In genomic region chr4:2135083-2135482, GRCh38 we compare ENCODE assay signal across 11 cellular contexts.
DNase-seq lines count a peak whose midpoint lies in the region; ATAC-seq, FAIRE-seq and TF ChIP-seq lines count a peak whose summit lies in the region.
"Had no signal": no experiment of that assay in that cellular context is flagged by ENCODE, and none has a peak within 500 bp of the region (broad histone marks: within the 10 kb centered on the region; RNA-seq: fewer than 3 reads in every experiment).

No MANE protein-coding gene starts in this region.

- CTCF ChIA-PET in T-cell (lab: Charles Lee), result no interaction called here
- CTCF ChIA-PET in OCI-LY7 (lab: Charles Lee; ENCODE audit: unreplicated experiment), result no interaction called here

- H3K79me2 ChIP-seq in OCI-LY7 (ENCODE audit: insufficient read depth, low read depth, low read length) (no peaks in the 10 kb centered on the region), MM.1S (ENCODE audit: low read length) (no peaks in the 10 kb centered on the region)

- peaks cover 5 to 17% (median 17%) of the 10 kb centered on the region in 3 donors for H3K9me3 Mint-ChIP-seq in T-cell

- peak overlapping the region in 1 of 3 donors; percentile 60 for H3K4me3 Mint-ChIP-seq in T-cell

- ATAC-seq in T-cell (replicated peaks in 1 of 4) (peak; percentile 58 to 89 (median 78)), GM18502 (IDR thresholded peaks at IDR 0.05; ENCODE audit: poor library complexity, unreplicated experiment) (no peak)

- intact Hi-C loops in OCI-LY7 (cut with micrococcal nuclease; ENCODE audit: unreplicated experiment), result no loop called here

- H3K27ac Mint-ChIP-seq in T-cell, result no peak overlapping the region

- H3F3A ChIP-seq in MM.1S (ENCODE audit: insufficient read depth, low read length), result no peaks in the 10 kb centered on the region

- POLR2A ChIA-PET in T-cell (lab: Charles Lee) (no interaction called here), OCI-LY7 (lab: Charles Lee) (no interaction called here)

- H3K9me2 ChIP-seq in OCI-LY7 (ENCODE audit: insufficient read depth, low read length) (no peaks in the 10 kb centered on the region), MM.1S (replicated peaks; ENCODE audit: insufficient read depth, low read length) (no peaks in the 10 kb centered on the region)

- H2AFZ ChIP-seq in OCI-LY7 (ENCODE audit: low read length) (no peak overlapping the region), MM.1S (ENCODE audit: low read length) (no peak overlapping the region)

- no peak overlapping the region for H3K27ac ChIP-seq in OCI-LY7 (ENCODE audit: low read depth, low read length, poor library complexity, severe bottlenecking)
- H3K27ac ChIP-seq in MM.1S (ENCODE audit: low read length), result no peak overlapping the region
- H3K27ac ChIP-seq: colonic mucosa, vagina had no signal

- DNase-seq in AG09319 (ENCODE audit: extremely low read depth, low read depth) (peak; percentile 2), EL (peak; percentile 49), T-cell (peak in 26 of 34 experiments; percentile 5 to 43 (median 16)), fibroblast of pulmonary artery (ENCODE audit: low read depth) (peak; percentile 72), OCI-LY7 (ENCODE audit: low spot score) (no peak), MM.1S (no peak), D721Med (ENCODE audit: insufficient read length, low spot score) (no peak)
- DNase-seq: colonic mucosa, left cardiac atrium had no signal

- peaks cover 3% of the 10 kb centered on the region for H3K36me3 Mint-ChIP-seq in T-cell

- no peak overlapping the region for H3K9ac ChIP-seq in MM.1S (ENCODE audit: low read length)

- FAIRE-seq in D721Med (lab: Jason Lieb, UNC), result no peak

- H3K4me1 Mint-ChIP-seq in T-cell, result peaks cover 13 to 38% (median 14%) of the 10 kb centered on the region in 3 donors

- H3K4me1 ChIP-seq in OCI-LY7 (ENCODE audit: insufficient read depth, low read length, poor library complexity, severe bottlenecking), result no peaks in the 10 kb centered on the region
- H3K4me1 ChIP-seq in MM.1S (ENCODE audit: low read length), result no peaks in the 10 kb centered on the region
- H3K4me1 ChIP-seq: colonic mucosa, vagina had no signal

- H3K36me3 ChIP-seq in OCI-LY7 (ENCODE audit: insufficient read depth, low read length) (no peaks in the 10 kb centered on the region), MM.1S (replicated peaks; ENCODE audit: insufficient read depth, low read length) (no peaks in the 10 kb centered on the region)
- H3K36me3 ChIP-seq: colonic mucosa, vagina had no signal

- H4K20me1 ChIP-seq in OCI-LY7 (ENCODE audit: insufficient read depth, low read length) (no peaks in the 10 kb centered on the region), MM.1S (ENCODE audit: insufficient read depth, low read length) (no peaks in the 10 kb centered on the region)

- no peaks in the 10 kb centered on the region for H3K27me3 ChIP-seq in MM.1S (replicated peaks; ENCODE audit: insufficient read depth, low read length)
- H3K27me3 ChIP-seq: colonic mucosa, vagina had no signal

- no peak overlapping the region for H3K4me2 ChIP-seq in OCI-LY7 (ENCODE audit: low read length)
- no peak overlapping the region for H3K4me2 ChIP-seq in MM.1S (ENCODE audit: low read depth, low read length)

- H3K9me3 ChIP-seq in OCI-LY7 (ENCODE audit: low read length), result peaks cover 17% of the 10 kb centered on the region
- peaks cover 5% of the 10 kb centered on the region; the same call in 1 of the 2 replicates for H3K9me3 ChIP-seq in MM.1S (replicated peaks; ENCODE audit: insufficient read depth, low read length)
- H3K9me3 ChIP-seq: colonic mucosa, vagina had no signal

- H3K27me3 Mint-ChIP-seq in T-cell, result no peaks in the 10 kb centered on the region

- no TSS peak for BruUV-seq in OCI-LY7 (replicated peaks; lab: Mats Ljungman, UMichigan)

- H3K4me3 ChIP-seq in fibroblast of pulmonary artery (replicated peaks; ENCODE audit: low read depth, low read length), result no peak overlapping the region
- H3K4me3 ChIP-seq in OCI-LY7 (ENCODE audit: low read depth, low read length, poor library complexity, severe bottlenecking), result no peak overlapping the region
- H3K4me3 ChIP-seq in MM.1S (ENCODE audit: low read length), result no peak overlapping the region
- H3K4me3 ChIP-seq: colonic mucosa, vagina had no signal

- no peak for TF ChIP-seq CTCF in AG09319 (IDR thresholded peaks at IDR 0.05; ENCODE audit: low read depth, low read length)
- no peak for TF ChIP-seq CTCF in fibroblast of pulmonary artery (IDR thresholded peaks at IDR 0.05; ENCODE audit: low read length, missing control alignments)
- no peak for TF ChIP-seq CTCF in OCI-LY7 (conservative IDR thresholded peaks at IDR 0.05; ENCODE audit: low read length)
- TF ChIP-seq CTCF in MM.1S (IDR thresholded peaks at IDR 0.05; ENCODE audit: low read length), result no peak
- TF ChIP-seq CTCF in D721Med (IDR thresholded peaks at IDR 0.05; ENCODE audit: insufficient read depth, missing control alignments), result no peak

Comparison
In these comparisons a context has a peak if more than half of its experiments do, and no peak if none do; other contexts are left out.
1. DNase-seq: peak in AG09319 (single experiment), EL (single experiment), T-cell (26 of 34) and fibroblast of pulmonary artery (single experiment); none in OCI-LY7 (single experiment), MM.1S (single experiment) and D721Med (single experiment).